1 cellular context compared by ENCODE assay signal in the genomic region with DNA sequence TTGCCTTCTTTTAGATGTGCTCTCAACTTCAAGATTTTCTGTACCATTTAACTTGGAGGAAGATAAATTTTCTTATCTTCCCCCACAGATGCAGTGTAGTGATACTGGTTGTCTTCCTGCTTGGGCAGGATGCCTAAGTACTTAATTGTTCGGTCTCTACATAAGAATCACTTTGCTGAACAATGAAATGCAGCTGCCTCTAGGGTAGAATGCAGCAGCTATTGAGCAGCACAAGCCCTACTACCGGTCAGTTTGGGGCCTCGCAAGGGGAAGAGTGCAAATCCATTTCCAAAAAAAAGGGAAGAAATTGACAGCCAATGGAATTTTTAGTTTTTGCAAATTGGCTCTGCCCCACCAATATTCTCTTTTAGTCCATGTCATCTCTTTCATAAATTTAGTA.
TF ChIP-seq lines count a peak whose summit lies in the region.

No MANE protein-coding gene starts in this region.

TF ChIP-seq in GM23338, 12 proteins besides CTCF, POLR2A, EP300 and RAD21 (continued from another document):
- TF ChIP-seq, protein P1, sequence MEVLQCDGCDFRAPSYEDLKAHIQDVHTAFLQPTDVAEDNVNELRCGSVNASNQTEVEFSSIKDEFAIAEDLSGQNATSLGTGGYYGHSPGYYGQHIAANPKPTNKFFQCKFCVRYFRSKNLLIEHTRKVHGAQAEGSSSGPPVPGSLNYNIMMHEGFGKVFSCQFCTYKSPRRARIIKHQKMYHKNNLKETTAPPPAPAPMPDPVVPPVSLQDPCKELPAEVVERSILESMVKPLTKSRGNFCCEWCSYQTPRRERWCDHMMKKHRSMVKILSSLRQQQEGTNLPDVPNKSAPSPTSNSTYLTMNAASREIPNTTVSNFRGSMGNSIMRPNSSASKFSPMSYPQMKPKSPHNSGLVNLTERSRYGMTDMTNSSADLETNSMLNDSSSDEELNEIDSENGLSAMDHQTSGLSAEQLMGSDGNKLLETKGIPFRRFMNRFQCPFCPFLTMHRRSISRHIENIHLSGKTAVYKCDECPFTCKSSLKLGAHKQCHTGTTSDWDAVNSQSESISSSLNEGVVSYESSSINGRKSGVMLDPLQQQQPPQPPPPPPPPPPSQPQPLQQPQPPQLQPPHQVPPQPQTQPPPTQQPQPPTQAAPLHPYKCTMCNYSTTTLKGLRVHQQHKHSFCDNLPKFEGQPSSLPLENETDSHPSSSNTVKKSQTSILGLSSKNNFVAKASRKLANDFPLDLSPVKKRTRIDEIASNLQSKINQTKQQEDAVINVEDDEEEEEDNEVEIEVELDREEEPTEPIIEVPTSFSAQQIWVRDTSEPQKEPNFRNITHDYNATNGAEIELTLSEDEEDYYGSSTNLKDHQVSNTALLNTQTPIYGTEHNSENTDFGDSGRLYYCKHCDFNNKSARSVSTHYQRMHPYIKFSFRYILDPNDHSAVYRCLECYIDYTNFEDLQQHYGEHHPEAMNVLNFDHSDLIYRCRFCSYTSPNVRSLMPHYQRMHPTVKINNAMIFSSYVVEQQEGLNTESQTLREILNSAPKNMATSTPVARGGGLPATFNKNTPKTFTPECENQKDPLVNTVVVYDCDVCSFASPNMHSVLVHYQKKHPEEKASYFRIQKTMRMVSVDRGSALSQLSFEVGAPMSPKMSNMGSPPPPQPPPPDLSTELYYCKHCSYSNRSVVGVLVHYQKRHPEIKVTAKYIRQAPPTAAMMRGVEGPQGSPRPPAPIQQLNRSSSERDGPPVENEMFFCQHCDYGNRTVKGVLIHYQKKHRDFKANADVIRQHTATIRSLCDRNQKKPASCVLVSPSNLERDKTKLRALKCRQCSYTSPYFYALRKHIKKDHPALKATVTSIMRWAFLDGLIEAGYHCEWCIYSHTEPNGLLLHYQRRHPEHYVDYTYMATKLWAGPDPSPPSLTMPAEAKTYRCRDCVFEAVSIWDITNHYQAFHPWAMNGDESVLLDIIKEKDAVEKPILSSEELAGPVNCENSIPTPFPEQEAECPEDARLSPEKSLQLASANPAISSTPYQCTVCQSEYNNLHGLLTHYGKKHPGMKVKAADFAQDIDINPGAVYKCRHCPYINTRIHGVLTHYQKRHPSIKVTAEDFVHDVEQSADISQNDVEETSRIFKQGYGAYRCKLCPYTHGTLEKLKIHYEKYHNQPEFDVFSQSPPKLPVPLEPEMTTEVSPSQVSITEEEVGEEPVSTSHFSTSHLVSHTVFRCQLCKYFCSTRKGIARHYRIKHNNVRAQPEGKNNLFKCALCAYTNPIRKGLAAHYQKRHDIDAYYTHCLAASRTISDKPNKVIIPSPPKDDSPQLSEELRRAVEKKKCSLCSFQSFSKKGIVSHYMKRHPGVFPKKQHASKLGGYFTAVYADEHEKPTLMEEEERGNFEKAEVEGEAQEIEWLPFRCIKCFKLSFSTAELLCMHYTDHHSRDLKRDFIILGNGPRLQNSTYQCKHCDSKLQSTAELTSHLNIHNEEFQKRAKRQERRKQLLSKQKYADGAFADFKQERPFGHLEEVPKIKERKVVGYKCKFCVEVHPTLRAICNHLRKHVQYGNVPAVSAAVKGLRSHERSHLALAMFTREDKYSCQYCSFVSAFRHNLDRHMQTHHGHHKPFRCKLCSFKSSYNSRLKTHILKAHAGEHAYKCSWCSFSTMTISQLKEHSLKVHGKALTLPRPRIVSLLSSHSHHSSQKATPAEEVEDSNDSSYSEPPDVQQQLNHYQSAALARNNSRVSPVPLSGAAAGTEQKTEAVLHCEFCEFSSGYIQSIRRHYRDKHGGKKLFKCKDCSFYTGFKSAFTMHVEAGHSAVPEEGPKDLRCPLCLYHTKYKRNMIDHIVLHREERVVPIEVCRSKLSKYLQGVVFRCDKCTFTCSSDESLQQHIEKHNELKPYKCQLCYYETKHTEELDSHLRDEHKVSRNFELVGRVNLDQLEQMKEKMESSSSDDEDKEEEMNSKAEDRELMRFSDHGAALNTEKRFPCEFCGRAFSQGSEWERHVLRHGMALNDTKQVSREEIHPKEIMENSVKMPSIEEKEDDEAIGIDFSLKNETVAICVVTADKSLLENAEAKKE (CRISPR knock-in tag; IDR thresholded peaks at IDR 0.05): peak; percentile 46; the same call in 1 of the 2 replicates
- TF ChIP-seq EZH2phosphoT487 (IDR thresholded peaks at IDR 0.05; ENCODE audit: unreplicated experiment): no peak
- TF ChIP-seq POLR2AphosphoS5 (IDR thresholded peaks at IDR 0.05; ENCODE audit: low read depth): 0 out of 2 replicates have a peak, but pooled peaks have one; percentile 29
- TF ChIP-seq NANOG (IDR thresholded peaks at IDR 0.05; ENCODE audit: borderline replicate concordance): peak; percentile 99
- no peak for TF ChIP-seq CREB1 (CRISPR knock-in tag; IDR thresholded peaks at IDR 0.05; ENCODE audit: low read depth)
